21 cellular contexts compared by ENCODE assay signal in the genomic region with DNA sequence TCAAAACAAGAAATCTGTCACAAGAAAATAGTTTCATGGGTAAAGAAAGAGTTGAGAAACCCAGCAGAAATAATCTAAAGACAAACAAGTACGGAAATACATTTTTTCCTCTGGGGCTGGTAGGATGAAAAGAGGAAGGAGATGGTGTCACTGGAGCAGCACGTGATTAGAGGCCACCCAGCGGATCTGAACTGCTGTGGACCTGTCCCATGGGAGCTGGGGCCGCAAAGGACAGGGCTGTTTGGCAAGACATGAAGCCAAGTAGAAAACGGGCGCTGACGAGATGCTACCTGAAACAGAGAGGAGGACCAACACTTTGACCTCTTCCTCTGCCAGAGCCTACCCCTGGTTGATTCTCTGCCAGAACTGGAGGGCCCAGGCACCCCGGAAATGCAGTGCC.
A peak's percentile ranks its signal among the peaks of the same experiment; 100 is the strongest.
DNase-seq lines count a peak whose midpoint lies in the region; ATAC-seq, FAIRE-seq and TF ChIP-seq lines count a peak whose summit lies in the region.
"Had no signal": no experiment of that assay in that cellular context is flagged by ENCODE, and none has a peak within 500 bp of the region (broad histone marks: within the 10 kb centered on the region; RNA-seq: fewer than 3 reads in every experiment).

No MANE protein-coding gene starts in this region.

- DNase-seq in CD1c-positive myeloid dendritic cell (ENCODE audit: extremely low spot score): peak; percentile 4
- DNase-seq in NB4 (ENCODE audit: low read depth): peak; percentile 99
- no peak for DNase-seq in K562 (ENCODE audit: extremely low read depth in 1 of 4, low spot score in 3 of 4)
- no peak for DNase-seq in activated CD4-positive, alpha-beta T cell treated with anti-CD3 and anti-CD28 coated beads for 4 hours
- DNase-seq in stimulated activated CD4-positive, alpha-beta T cell treated with anti-CD3 and anti-CD28 coated beads, Interleukin-4, amount 100 ng/mL, for 4 hours: no peak
- DNase-seq in activated CD4-positive, alpha-beta T cell treated with anti-CD3 and anti-CD28 coated beads, Interleukin-2, amount 50 U/mL, for 4 hours: no peak
- DNase-seq: AML-193; CD8-positive, alpha-beta T cell; DND-41; GDM1; GOT3; MG63; NCI-H1105 treated with DMSO at 0.1 percent for 48 hours; NCI-H187; NCI-H446; NCI-H748 treated with DMSO at 0.1 percent for 48 hours; SK-N-SH had no signal

- H3K9me3 ChIP-seq in K562 (replicated peaks; ENCODE audit: control insufficient read depth, insufficient read depth, low read depth, low read length) (no peaks in the 10 kb centered on the region), neutrophil (no peaks in the 10 kb centered on the region)
- H3K9me3 ChIP-seq: MG63, SK-N-SH had no signal

- H3K36me3 ChIP-seq in K562 (ENCODE audit: control insufficient read depth, insufficient read depth, low read length): no peaks in the 10 kb centered on the region
- H3K36me3 ChIP-seq in neutrophil: no peaks in the 10 kb centered on the region
- H3K36me3 ChIP-seq: MG63 had no signal

- FAIRE-seq in K562 (lab: Jason Lieb, UNC): no peak
- FAIRE-seq: D721Med had no signal

- H3K79me2 ChIP-seq in K562 (ENCODE audit: control insufficient read depth, insufficient read depth, low read length): no peaks in the 10 kb centered on the region

- H3K4me1 ChIP-seq in K562 (replicated peaks in 1 of 2; ENCODE audit: control insufficient read depth in 2 of 2, insufficient read depth in 2 of 2, low read length in 2 of 2) (no peaks in the 10 kb centered on the region), neutrophil (ENCODE audit: control insufficient read depth in 1 of 2, insufficient read depth in 1 of 2, low read depth in 1 of 2, low read length in 1 of 2) (peaks cover 29 to 39% of the 10 kb centered on the region in 2 experiments)

- no peaks in the 10 kb centered on the region for H3K9me1 ChIP-seq in K562 (ENCODE audit: control insufficient read depth, insufficient read depth, low read length)

- CTCF ChIA-PET in K562 (lab: Yijun Ruan, JAX; ENCODE audit: low intra/inter-chr PET ratio): no interaction called here

- TF ChIP-seq CTCF in NB4 (IDR thresholded peaks at IDR 0.05; ENCODE audit: low read depth, low read length) (no peak), K562 (IDR thresholded peaks at IDR 0.05 in 2 of 3, conservative IDR thresholded peaks at IDR 0.05 in 1 of 3; ENCODE audit: insufficient read depth in 2 of 3, low read depth in 1 of 3, low read length in 3 of 3) (no peak), neutrophil (IDR thresholded peaks at IDR 0.05) (no peak)

- H3K4me3 ChIP-seq in NB4 (ENCODE audit: low read depth, low read length) (peak overlapping the region; percentile 42), K562 (no peak overlapping the region), neutrophil (ENCODE audit: low read depth in 1 of 2, low read length in 1 of 2) (peak overlapping the region; percentile 41 to 48)
- H3K4me3 ChIP-seq: MG63 had no signal

- no peak for TF ChIP-seq RAD21 in K562 (CRISPR knock-in tag; conservative IDR thresholded peaks at IDR 0.05 in 1 of 2, IDR thresholded peaks at IDR 0.05 in 1 of 2)

- in situ Hi-C loops in K562 (cut with MboI): no loop called here

- peaks cover 0 to 20% of the 10 kb centered on the region in 2 experiments; a peak in 4 of 5 replicates for H3K27me3 ChIP-seq in K562 (ENCODE audit: control insufficient read depth in 2 of 2, insufficient read depth in 2 of 2, low read length in 2 of 2)
- H3K27me3 ChIP-seq in neutrophil: no peaks in the 10 kb centered on the region
- H3K27me3 ChIP-seq: MG63 had no signal

- no TSS peak for BruUV-seq in K562 (replicated peaks; lab: Mats Ljungman, UMichigan)

- TF ChIP-seq EP300 in K562 (IDR thresholded peaks at IDR 0.05; ENCODE audit: low read length): no peak

- intact Hi-C loops in K562 (cut with micrococcal nuclease): no loop called here

- under 1% methylated on average over 8 of the region's 8 CpGs for WGBS in K562 (ENCODE audit: insufficient coverage, low coverage, missing lambda C conversion rate)

- H3K4me2 ChIP-seq in K562 (ENCODE audit: insufficient read depth, low read length): no peak overlapping the region
- H3K4me2 ChIP-seq: KMS-11, SK-N-SH had no signal

- TF ChIP-seq POLR2A in NB4 (IDR thresholded peaks at IDR 0.05; ENCODE audit: extremely low read depth, insufficient read length) (peak; percentile 43), K562 (conservative IDR thresholded peaks at IDR 0.05) (no peak)

- H3K9ac ChIP-seq in K562 (ENCODE audit: insufficient read depth in 1 of 2, low read depth in 2 of 2, low read length in 2 of 2): no peak overlapping the region
- H3K9ac ChIP-seq: KMS-11, SK-N-SH had no signal

- no peak overlapping the region for H3K27ac ChIP-seq in K562 (ENCODE audit: extremely low read depth, low read depth, low read length)
- H3K27ac ChIP-seq in neutrophil: peak overlapping the region; percentile 91
- H3K27ac ChIP-seq: KMS-11 had no signal

- ATAC-seq in K562 (peak; percentile 60; the same call in 2 of the 3 replicates), HG03354 (IDR thresholded peaks at IDR 0.05; ENCODE audit: poor library complexity, severe bottlenecking, unreplicated experiment) (no peak)
- ATAC-seq: CD8-positive, alpha-beta T cell had no signal

- no peaks in the 10 kb centered on the region for H4K20me1 ChIP-seq in K562 (replicated peaks; ENCODE audit: control insufficient read depth, insufficient read depth, low read length)

- H2AFZ ChIP-seq in K562 (ENCODE audit: low read depth, low read length): no peak overlapping the region

- POLR2A ChIA-PET in K562 (lab: Yijun Ruan, JAX): no interaction called here

TF ChIP-seq in K562, 482 proteins besides CTCF, POLR2A, EP300 and RAD21:
- no peak for TF ChIP-seq NR1H2 (CRISPR knock-in tag; IDR thresholded peaks at IDR 0.05)
- no peak for TF ChIP-seq ZNF561 (CRISPR knock-in tag; conservative IDR thresholded peaks at IDR 0.05)
- peak; percentile 79 for TF ChIP-seq BHLHE40 (IDR thresholded peaks at IDR 0.05; ENCODE audit: low read length)
- TF ChIP-seq ZNF263 (CRISPR knock-in tag; IDR thresholded peaks at IDR 0.05; ENCODE audit: borderline replicate concordance): no peak
- TF ChIP-seq USF2 (CRISPR knock-in tag; IDR thresholded peaks at IDR 0.05): peak; percentile 64
- TF ChIP-seq TEAD4 (IDR thresholded peaks at IDR 0.05; ENCODE audit: low read length): no peak
- no peak for TF ChIP-seq TEAD4 (CRISPR knock-in tag; IDR thresholded peaks at IDR 0.05; ENCODE audit: borderline replicate concordance)
- TF ChIP-seq USF1 (CRISPR knock-in tag; IDR thresholded peaks at IDR 0.05): peak; percentile 18; the same call in 1 of the 2 replicates
- no peak for TF ChIP-seq KDM4B (IDR thresholded peaks at IDR 0.05; ENCODE audit: borderline replicate concordance in 2 of 2, low read depth in 1 of 2)
- no peak for TF ChIP-seq RBBP5 (IDR thresholded peaks at IDR 0.05; ENCODE audit: borderline replicate concordance, insufficient read depth, low read length, poor library complexity, severe bottlenecking)
- TF ChIP-seq L3MBTL2 (IDR thresholded peaks at IDR 0.05): 0 out of 2 replicates have a peak, but pooled peaks have one; percentile 14
- no peak for TF ChIP-seq ZNF197 (CRISPR knock-in tag; IDR thresholded peaks at IDR 0.05; ENCODE audit: low read depth)
TF ChIP-seq in K562: peak in this region for 4.

Comparison
In these comparisons a context has a peak if more than half of its experiments do, and no peak if none do; other contexts are left out.
1. DNase-seq: peak in CD1c-positive myeloid dendritic cell (single experiment) and NB4 (single experiment); none in K562 (0 of 4), activated CD4-positive, alpha-beta T cell treated with anti-CD3 and anti-CD28 coated beads for 4 hours (0 of 2), stimulated activated CD4-positive, alpha-beta T cell treated with anti-CD3 and anti-CD28 coated beads, Interleukin-4, amount 100 ng/mL, for 4 hours (0 of 2) and activated CD4-positive, alpha-beta T cell treated with anti-CD3 and anti-CD28 coated beads, Interleukin-2, amount 50 U/mL, for 4 hours (0 of 2).